ENCODE assay signal across 22 cellular contexts in genomic region chr2:43358688-43359201, GRCh38.
A peak's percentile ranks its signal among the peaks of the same experiment; 100 is the strongest.
DNase-seq lines count a peak whose midpoint lies in the region; ATAC-seq and TF ChIP-seq lines count a peak whose summit lies in the region.
"Had no signal": no experiment of that assay in that cellular context is flagged by ENCODE, and none has a peak within 500 bp of the region (broad histone marks: within the 10 kb centered on the region; RNA-seq: fewer than 3 reads in every experiment).

No MANE protein-coding gene starts in this region.

- H4K20me1 ChIP-seq in hepatocyte (ENCODE audit: insufficient read depth, poor library complexity, severe bottlenecking), result no peaks in the 10 kb centered on the region
- H4K20me1 ChIP-seq: BLaER1 had no signal

- no peaks in the 10 kb centered on the region for H3K9me3 ChIP-seq in hepatocyte (ENCODE audit: low read depth)
- no peaks in the 10 kb centered on the region for H3K9me3 ChIP-seq in gastrocnemius medialis
- H3K9me3 ChIP-seq: prostate gland, upper lobe of right lung had no signal

- in situ Hi-C loops in gastrocnemius medialis (cut with MboI; ENCODE audit: low sequenced_read_pairs in 4 of 4), result no loop called here

- TF ChIP-seq CTCF in hepatocyte (IDR thresholded peaks at IDR 0.05; ENCODE audit: poor library complexity), result no peak
- no peak for TF ChIP-seq CTCF in gastrocnemius medialis (IDR thresholded peaks at IDR 0.05 in 4 of 5, conservative IDR thresholded peaks at IDR 0.05 in 1 of 5)

- no peak for TF ChIP-seq POLR2A in gastrocnemius medialis (IDR thresholded peaks at IDR 0.05)

- no peak overlapping the region for H2AFZ ChIP-seq in hepatocyte

- WGBS in hepatocyte (ENCODE audit: low lambda C conversion rate, missing lambda C conversion rate), result 32% methylated on average over 1 of the region's 1 CpG

- no peaks in the 10 kb centered on the region for H3K79me2 ChIP-seq in hepatocyte

- DNase-seq in DMS53 (lab: John Stamatoyannopoulos, UW), result peak; percentile 32
- no peak for DNase-seq in DMS53 treated with DMSO at 0.1 percent for 48 hours (lab: John Stamatoyannopoulos, UW; ENCODE audit: unreplicated experiment)
- peak; percentile 91 for DNase-seq in NCI-H69 (lab: John Stamatoyannopoulos, UW)
- no peak for DNase-seq in hepatocyte (ENCODE audit: low spot score)
- DNase-seq in gastrocnemius medialis, result no peak
- DNase-seq in NCI-H146 (lab: John Stamatoyannopoulos, UW), result no peak
- no peak for DNase-seq in NOMO-1 treated with DMSO at 0.1 percent for 48 hours (lab: John Stamatoyannopoulos, UW; ENCODE audit: unreplicated experiment)
- no peak for DNase-seq in OCI-M2 (lab: John Stamatoyannopoulos, UW; ENCODE audit: unreplicated experiment)
- DNase-seq: activated CD4-positive, alpha-beta memory T cell treated with anti-CD3 and anti-CD28 coated beads, Interleukin-2, amount 10 ng/mL, durations not matched to agents 7 days and 5 days; activated naive CD8-positive, alpha-beta T cell treated with anti-CD3 and anti-CD28 coated beads, Interleukin-2, amount 50 U/mL, for 24 hours; DMS79; HCEC 1CT; left colon; RPMI8226; stimulated activated naive CD4-positive, alpha-beta T cell; T-cell; upper lobe of right lung had no signal

- H3K36me3 ChIP-seq in hepatocyte (replicated peaks; ENCODE audit: insufficient read depth, low read depth) (no peaks in the 10 kb centered on the region), gastrocnemius medialis (no peaks in the 10 kb centered on the region)
- H3K36me3 ChIP-seq: prostate gland, upper lobe of right lung had no signal

- ATAC-seq in gastrocnemius medialis, result no peak
- ATAC-seq: activated naive CD8-positive, alpha-beta T cell treated with anti-CD3 and anti-CD28 coated beads, Interleukin-2, amount 50 U/mL, for 24 hours; left colon; natural killer cell treated with Interleukin-12 subunit alpha and Interleukin-12 subunit beta and Interleukin-15 and Interleukin-18, amount 100 ng/mL, for 72 hours; T-cell; upper lobe of right lung had no signal

- H3K27ac ChIP-seq in hepatocyte (peak overlapping the region; percentile 33), gastrocnemius medialis (peak overlapping the region in 3 of 4 donors; percentile 7 to 23 (median 14))
- H3K27ac ChIP-seq: 22Rv1, BLaER1, VCaP had no signal

- H3K4me1 ChIP-seq in hepatocyte (ENCODE audit: insufficient read depth) (peaks cover 18% of the 10 kb centered on the region), gastrocnemius medialis (peaks cover 0 to 4% of the 10 kb centered on the region in 2 donors)
- H3K4me1 ChIP-seq: BLaER1, prostate gland, upper lobe of right lung had no signal

- no peaks in the 10 kb centered on the region for H3K9me2 ChIP-seq in hepatocyte (replicated peaks; ENCODE audit: insufficient read depth)

- H3K4me2 ChIP-seq in hepatocyte, result no peak overlapping the region
- H3K4me2 ChIP-seq: BLaER1 had no signal

- H3K27me3 ChIP-seq in hepatocyte (no peaks in the 10 kb centered on the region), gastrocnemius medialis (no peaks in the 10 kb centered on the region)
- H3K27me3 ChIP-seq: BLaER1, upper lobe of right lung had no signal

- no peak overlapping the region for H3K4me3 ChIP-seq in hepatocyte
- H3K4me3 ChIP-seq in gastrocnemius medialis, result no peak overlapping the region
- H3K4me3 ChIP-seq: BLaER1, prostate gland, upper lobe of right lung had no signal

- intact Hi-C loops in gastrocnemius medialis (cut with DNase I; ENCODE audit: low total_unique reads), result no loop called here

Comparison
In these comparisons a context has a peak if more than half of its experiments do, and no peak if none do; other contexts are left out.
1. DNase-seq: peak in DMS53 (single experiment) and NCI-H69 (single experiment); none in DMS53 treated with DMSO at 0.1 percent for 48 hours (single experiment), hepatocyte (single experiment), gastrocnemius medialis (0 of 2), NCI-H146 (single experiment), NOMO-1 treated with DMSO at 0.1 percent for 48 hours (single experiment) and OCI-M2 (single experiment).